9 cellular contexts compared by ENCODE assay signal in the genomic region with DNA sequence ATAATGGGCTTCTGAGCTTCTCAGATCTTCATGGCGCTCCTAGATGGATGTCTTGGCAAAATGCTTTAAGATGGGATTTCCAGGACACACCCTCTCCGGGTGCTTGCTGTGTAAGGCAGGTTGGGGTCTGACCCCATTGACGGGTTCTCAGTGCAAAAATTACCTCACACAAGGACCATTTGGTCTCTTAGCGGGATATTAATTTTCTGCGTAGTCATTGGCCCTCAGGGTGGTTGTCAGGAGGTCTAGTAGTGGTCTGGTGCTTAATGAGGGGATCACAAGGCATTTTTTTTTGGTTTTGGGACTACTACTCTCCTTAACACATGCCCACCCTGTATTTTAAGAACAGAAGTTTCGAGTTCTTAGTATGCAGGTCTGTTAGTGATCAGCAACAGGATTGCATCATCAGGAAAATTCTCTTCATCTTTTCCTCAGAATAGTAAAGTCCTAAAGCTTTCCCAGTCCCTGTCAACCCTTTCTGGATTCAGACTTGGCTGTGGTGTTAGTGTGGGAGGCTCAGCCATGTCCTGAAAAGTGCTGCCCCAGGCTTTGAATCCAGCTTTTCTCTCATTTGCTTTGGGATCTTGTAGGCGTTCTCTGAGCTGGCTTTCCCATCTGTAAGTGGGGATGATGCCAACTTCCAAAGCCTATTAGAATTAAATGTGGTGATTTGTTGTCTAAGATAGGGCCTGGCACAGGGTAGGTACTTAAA. TPM values are rescaled to one million over a fixed set of nuclear protein-coding genes. Genes with fewer than 3 reads are reported as not detected.
DNase-seq lines count a peak whose midpoint lies in the region; ATAC-seq and TF ChIP-seq lines count a peak whose summit lies in the region.
"Had no signal": no experiment of that assay in that cellular context is flagged by ENCODE, and none has a peak within 500 bp of the region (broad histone marks: within the 10 kb centered on the region; RNA-seq: fewer than 3 reads in every experiment).

No MANE protein-coding gene starts in this region.

- peaks cover 54% of the 10 kb centered on the region for H3K79me2 ChIP-seq in KMS-11 (ENCODE audit: insufficient read depth, low read depth)

- peaks cover 70% of the 10 kb centered on the region for H3K4me1 Mint-ChIP-seq in chondrocyte (ENCODE audit: low read depth)

- peak overlapping the region; percentile 93 for H3K27ac Mint-ChIP-seq in chondrocyte (ENCODE audit: unreplicated experiment)

- H3K9me3 ChIP-seq in muscle layer of duodenum (ENCODE audit: control insufficient read depth in 1 of 2, low read length in 2 of 2): no peaks in the 10 kb centered on the region
- H3K9me3 ChIP-seq: neutrophil had no signal

- no peak for ATAC-seq in sciatic nerve
- no peak for ATAC-seq in HG03196 (IDR thresholded peaks at IDR 0.05; ENCODE audit: unreplicated experiment)

- no peaks in the 10 kb centered on the region for H3K27me3 Mint-ChIP-seq in chondrocyte (ENCODE audit: low read depth)

- H3K4me3 Mint-ChIP-seq in chondrocyte (ENCODE audit: unreplicated experiment): peak overlapping the region; percentile 92

- no peak overlapping the region for H3K27ac ChIP-seq in KMS-11
- H3K27ac ChIP-seq in muscle layer of duodenum (ENCODE audit: low read length): peak overlapping the region; percentile 54

- H3K36me3 Mint-ChIP-seq in chondrocyte (ENCODE audit: low read depth): peaks cover 10% of the 10 kb centered on the region

- H3K4me2 ChIP-seq in KMS-11: peak overlapping the region; percentile 92

- no peaks in the 10 kb centered on the region for H3K9me3 Mint-ChIP-seq in chondrocyte (ENCODE audit: low read depth)

- H4K20me1 ChIP-seq in KMS-11 (ENCODE audit: insufficient read depth): no peaks in the 10 kb centered on the region; the same call in 1 of the 2 replicates

- H3K4me3 ChIP-seq in AG09309 (ENCODE audit: control insufficient read depth, low read depth, low read length): peak overlapping the region; percentile 62
- H3K4me3 ChIP-seq in KMS-11 (IDR thresholded peaks at IDR 0.05; ENCODE audit: insufficient read depth, low read depth, low read length): no peak overlapping the region
- peak overlapping the region; percentile 82 to 88 for H3K4me3 ChIP-seq in muscle layer of duodenum (ENCODE audit: low read depth in 1 of 2, low read length in 2 of 2)

- H3K27me3 ChIP-seq in KMS-11 (ENCODE audit: insufficient read depth, low read depth): no peaks in the 10 kb centered on the region
- no peaks in the 10 kb centered on the region for H3K27me3 ChIP-seq in muscle layer of duodenum (ENCODE audit: low read depth, low read length)
- H3K27me3 ChIP-seq: neutrophil had no signal

- no peak overlapping the region for H2AFZ ChIP-seq in KMS-11 (ENCODE audit: low read depth)

- H3K36me3 ChIP-seq in KMS-11 (ENCODE audit: insufficient read depth) (no peaks in the 10 kb centered on the region), muscle layer of duodenum (ENCODE audit: control insufficient read depth in 1 of 2, insufficient read depth in 2 of 2, low read length in 2 of 2) (peaks cover 0 to 29% of the 10 kb centered on the region in 2 donors)
- H3K36me3 ChIP-seq: neutrophil had no signal

- peak overlapping the region; percentile 30; the same call in 1 of the 2 replicates for H3K9ac ChIP-seq in KMS-11

- no peak for TF ChIP-seq CTCF in AG09309 (IDR thresholded peaks at IDR 0.05; ENCODE audit: control insufficient read depth, insufficient read depth, low read depth, low read length, missing control alignments)
- no peak for TF ChIP-seq CTCF in KMS-11 (conservative IDR thresholded peaks at IDR 0.05; ENCODE audit: low read depth, low read length)
- no peak for TF ChIP-seq CTCF in chondrocyte (IDR thresholded peaks at IDR 0.05)

- intact Hi-C loops in sciatic nerve (cut with DNase I): no loop called here

- no peak for DNase-seq in AG09309 (ENCODE audit: low read depth)
- no peak for DNase-seq in chondrocyte (ENCODE audit: low spot score)
- no peak for DNase-seq in sciatic nerve (ENCODE audit: low spot score)
- no peak for DNase-seq in NCI-H345 treated with DMSO at 0.1 percent for 48 hours (lab: John Stamatoyannopoulos, UW; ENCODE audit: unreplicated experiment)
- DNase-seq in D341Med (ENCODE audit: low spot score): no peak

- H3K4me1 ChIP-seq in KMS-11 (ENCODE audit: low read depth, poor library complexity, severe bottlenecking) (peaks cover 38% of the 10 kb centered on the region), muscle layer of duodenum (ENCODE audit: control insufficient read depth in 1 of 2, insufficient read depth in 2 of 2, low read length in 2 of 2) (peaks cover 17 to 73% of the 10 kb centered on the region in 2 donors)

RNA-seq across cellular contexts. Expression of a gene that starts 2.8 kb away (rescaled TPM):
- total RNA-seq in chondrocyte (101 to 110 TPM (median 108 TPM) in 3 replicates), sciatic nerve (96.3 TPM)

RNA-seq across cellular contexts. Expression of a gene that starts 39.0 kb away (rescaled TPM):
- total RNA-seq in chondrocyte (38.7 to 41.8 TPM (median 39.0 TPM) in 3 replicates), sciatic nerve (21.4 TPM)
